In the genomic region with DNA sequence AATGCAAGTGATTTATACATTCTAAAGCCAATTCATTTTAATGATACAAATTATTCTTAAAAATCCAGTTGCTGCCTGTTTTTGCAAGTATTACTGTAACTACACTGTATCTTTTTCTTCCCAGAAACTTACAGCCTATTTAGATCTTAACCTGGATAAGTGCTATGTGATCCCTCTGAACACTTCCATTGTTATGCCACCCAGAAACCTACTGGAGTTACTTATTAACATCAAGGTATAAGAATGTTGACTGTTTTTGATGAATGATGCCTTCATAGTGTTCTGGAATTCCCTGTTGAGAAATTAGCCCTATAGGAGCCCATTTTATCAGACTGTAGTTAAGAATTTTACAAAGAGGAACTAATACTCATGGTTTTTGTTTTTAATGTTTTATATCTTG, we compare ENCODE assay signal across 13 cellular contexts.
"Had no signal": no experiment of that assay in that cellular context is flagged by ENCODE, and none has a peak within 500 bp of the region (broad histone marks: within the 10 kb centered on the region; RNA-seq: fewer than 3 reads in every experiment).

No MANE protein-coding gene starts in this region.

- FAIRE-seq: astrocyte, frontal cortex had no signal

- H3K27me3 ChIP-seq: cardiac muscle cell, upper lobe of left lung had no signal

- H3K27me3 Mint-ChIP-seq: naive thymus-derived CD8-positive, alpha-beta T cell had no signal

- H3K4me3 Mint-ChIP-seq: naive thymus-derived CD8-positive, alpha-beta T cell had no signal

- DNase-seq: activated CD4-positive, alpha-beta T cell treated with anti-CD3 and anti-CD28 coated beads, Interleukin-2, amount 50 U/mL, for 1 hour; activated effector memory CD4-positive, alpha-beta T cell treated with anti-CD3 and anti-CD28 coated beads, Interleukin-2, amount 50 U/mL, for 16 hours; kidney; mucosa of descending colon; naive thymus-derived CD8-positive, alpha-beta T cell; nucleus accumbens; stimulated activated CD4-positive, alpha-beta T cell treated with anti-CD3 and anti-CD28 coated beads, Interleukin-2, amount 100 ng/mL, for 48 hours; stimulated activated naive CD4-positive, alpha-beta T cell treated with Interleukin-2 at 50 U/mL for 16 hours; T-helper 2 cell; upper lobe of left lung had no signal

- H3K27ac ChIP-seq: cardiac muscle cell had no signal

- H3K9me3 Mint-ChIP-seq: naive thymus-derived CD8-positive, alpha-beta T cell had no signal

- H3K4me3 ChIP-seq: cardiac muscle cell, mucosa of descending colon, upper lobe of left lung had no signal

- H3K9me3 ChIP-seq: mucosa of descending colon, upper lobe of left lung had no signal

- ATAC-seq: mucosa of descending colon; naive thymus-derived CD8-positive, alpha-beta T cell had no signal
